Comparison of ENCODE assay signal across 6 cellular contexts in genomic region chr9:136438548-136438908, GRCh38. TPM values are rescaled to one million over a fixed set of nuclear protein-coding genes. Genes with fewer than 3 reads are reported as not detected.
DNase-seq lines count a peak whose midpoint lies in the region; ATAC-seq and TF ChIP-seq lines count a peak whose summit lies in the region.

No MANE protein-coding gene starts in this region.

- no peak overlapping the region for H3K27ac Mint-ChIP-seq in WTC11

- DNase-seq in NCI-H82 (lab: John Stamatoyannopoulos, UW), result peak; percentile 34
- DNase-seq in NCI-H82 treated with DMSO at 0.1 percent for 48 hours (lab: John Stamatoyannopoulos, UW; ENCODE audit: unreplicated experiment), result no peak
- DNase-seq in WTC11 (ENCODE audit: low spot score), result peak; percentile 31
- DNase-seq in NCI-H2171 (lab: John Stamatoyannopoulos, UW), result no peak

- peak overlapping the region; percentile 80 for H3K4me3 Mint-ChIP-seq in WTC11

- peaks cover 15% of the 10 kb centered on the region for H3K4me1 Mint-ChIP-seq in WTC11

- peaks cover 14 to 60% (median 53%) of the 10 kb centered on the region in 4 donors for H3K4me1 ChIP-seq in liver (ENCODE audit: control insufficient read depth in 4 of 4, insufficient read depth in 4 of 4, low read length in 3 of 4)

- H3K27me3 Mint-ChIP-seq in WTC11 (ENCODE audit: low read depth), result no peaks in the 10 kb centered on the region

- peaks cover 16% of the 10 kb centered on the region for H3K36me3 Mint-ChIP-seq in WTC11

- H3K36me3 ChIP-seq in liver (ENCODE audit: control insufficient read depth in 4 of 4, insufficient read depth in 3 of 4, low read depth in 1 of 4, low read length in 3 of 4), result peaks cover 4 to 19% (median 14%) of the 10 kb centered on the region in 4 donors

- POLR2A ChIA-PET in WTC11 (lab: Charles Lee), result interaction anchor here (0.7 kb wide), 1 partner anchor 76 kb away, joined by 3 read pairs; no protein-coding TSS in a partner anchor

- H3K9me3 ChIP-seq in liver (ENCODE audit: control insufficient read depth in 4 of 4, low read length in 3 of 4), result no peaks in the 10 kb centered on the region

- CTCF ChIA-PET in WTC11 (lab: Charles Lee), result interaction anchor here (0.8 to 1.2 kb wide), 6 partner anchors 8 to 233 kb away, joined by 3 read pairs; no protein-coding TSS in a partner anchor

- no peak for TF ChIP-seq RAD21 in liver (IDR thresholded peaks at IDR 0.05)

- H3K27ac ChIP-seq in liver (ENCODE audit: low read depth in 1 of 2, low read length in 2 of 2), result no peak overlapping the region

- TF ChIP-seq CTCF in WTC11 (IDR thresholded peaks at IDR 0.05) (no peak), liver (IDR thresholded peaks at IDR 0.05; ENCODE audit: low read depth, low read length, missing input control) (no peak)

- peak overlapping the region in 2 of 3 donors; percentile 73 to 78 for H3K4me3 ChIP-seq in liver (ENCODE audit: low read depth in 1 of 3, low read length in 3 of 3)

- ATAC-seq in WTC11 (peak; percentile 11), HG02571 (IDR thresholded peaks at IDR 0.05; ENCODE audit: unreplicated experiment) (no peak)

- no peaks in the 10 kb centered on the region for H3K27me3 ChIP-seq in liver (ENCODE audit: control insufficient read depth in 4 of 4, insufficient read depth in 4 of 4, low read length in 3 of 4)

- WGBS in liver, result 20% methylated on average over 36 of the region's 36 CpGs

- no peaks in the 10 kb centered on the region for H3K9me3 Mint-ChIP-seq in WTC11

- H3K9ac ChIP-seq in liver (ENCODE audit: low read depth in 1 of 2, low read length in 2 of 2), result peak overlapping the region; percentile 33 to 46

TF ChIP-seq in WTC11, 78 proteins besides CTCF, POLR2A, EP300 and RAD21:
- TF ChIP-seq CREM (CRISPR knock-in tag; IDR thresholded peaks at IDR 0.05), result no peak
- TF ChIP-seq MAX (CRISPR knock-in tag; IDR thresholded peaks at IDR 0.05), result peak; percentile 37; the same call in 1 of the 2 replicates
- no peak for TF ChIP-seq GTF2I (CRISPR knock-in tag; conservative IDR thresholded peaks at IDR 0.05)
- peak; percentile 23; the same call in 1 of the 2 replicates for TF ChIP-seq KAT7 (CRISPR knock-in tag; IDR thresholded peaks at IDR 0.05; ENCODE audit: borderline replicate concordance)
- TF ChIP-seq ARID4B (CRISPR knock-in tag; IDR thresholded peaks at IDR 0.05; ENCODE audit: borderline replicate concordance), result no peak
TF ChIP-seq in WTC11: peak in this region for 2.

TF ChIP-seq in liver, 16 proteins besides CTCF, POLR2A, EP300 and RAD21:
- no peak for TF ChIP-seq GABPA (IDR thresholded peaks at IDR 0.05 in 1 of 2, conservative IDR thresholded peaks at IDR 0.05 in 1 of 2)
- TF ChIP-seq NR2F2 (IDR thresholded peaks at IDR 0.05), result no peak
- no peak for TF ChIP-seq REST (IDR thresholded peaks at IDR 0.05)
- TF ChIP-seq YY1 (IDR thresholded peaks at IDR 0.05), result no peak
- no peak for TF ChIP-seq HNF4A (conservative IDR thresholded peaks at IDR 0.05)
- TF ChIP-seq FOXA2 (IDR thresholded peaks at IDR 0.05), result no peak

RNA-seq across cellular contexts. Expression of gene INPP5E, which starts 1.1 kb away (rescaled TPM):
- total RNA-seq in WTC11 (2021), result 23.6 to 25.5 TPM (median 24.0 TPM) in 3 replicates
- total RNA-seq in liver, result 1 to 10 TPM; 3.1 to 3.3 TPM
- polyA plus RNA-seq in liver, result 1 to 10 TPM; 1.0 to 2.7 TPM

RNA-seq across cellular contexts. Expression of gene PMPCA, which starts 28.1 kb away (rescaled TPM):
- total RNA-seq in WTC11 (2021) (77.0 to 103 TPM (median 79.2 TPM) in 3 replicates), liver (10 to 100 TPM; 27.0 to 39.5 TPM)
- polyA plus RNA-seq in liver, result 10 to 100 TPM; 43.7 to 75.6 TPM

RNA-seq across cellular contexts. Expression of gene ENTR1, which starts 28.1 kb away (rescaled TPM):
- total RNA-seq in WTC11 (2021) (102 to 140 TPM (median 103 TPM) in 3 replicates), liver (10 to 100 TPM; 11.0 to 25.6 TPM)
- polyA plus RNA-seq in liver, result 10 to 100 TPM; 12.7 to 28.1 TPM

RNA-seq across cellular contexts. Expression of gene SNAPC4, which starts 38.6 kb away (rescaled TPM):
- total RNA-seq in WTC11 (2021) (18.9 to 22.8 TPM (median 20.0 TPM) in 3 replicates), liver (1 to 10 TPM; 2.3 to 4.2 TPM)
- polyA plus RNA-seq in liver, result 1 to 10 TPM in 1 of 2 donors, under 1 TPM in 1; 0.75 to 3.9 TPM

RNA-seq across cellular contexts. Expression of gene SEC16A, which starts 44.3 kb away (rescaled TPM):
- total RNA-seq in WTC11 (2021) (52.1 to 70.9 TPM (median 52.3 TPM) in 3 replicates), liver (10 to 100 TPM; 21.7 to 96.1 TPM)
- polyA plus RNA-seq in liver, result 10 to 100 TPM; 43.3 to 88.7 TPM

Comparison
In these comparisons a context has a peak if more than half of its experiments do, and no peak if none do; other contexts are left out.
1. DNase-seq: peak in NCI-H82 (single experiment) and WTC11 (single experiment); none in NCI-H82 treated with DMSO at 0.1 percent for 48 hours (single experiment) and NCI-H2171 (single experiment).